ENCODE assay signal across 19 cellular contexts in genomic region chr7:108167460-108167859, GRCh38. TPM values are rescaled to one million over a fixed set of nuclear protein-coding genes. Genes with fewer than 3 reads are reported as not detected.
DNase-seq lines count a peak whose midpoint lies in the region; ATAC-seq and TF ChIP-seq lines count a peak whose summit lies in the region.
"Had no signal": no experiment of that assay in that cellular context is flagged by ENCODE, and none has a peak within 500 bp of the region (broad histone marks: within the 10 kb centered on the region; RNA-seq: fewer than 3 reads in every experiment).

No MANE protein-coding gene starts in this region.

- no peak for TF ChIP-seq RAD21 in SK-N-SH (IDR thresholded peaks at IDR 0.05; ENCODE audit: low read length)

- H3K4me1 ChIP-seq in SK-N-SH (ENCODE audit: control insufficient read depth in 1 of 2, insufficient read depth in 2 of 2, low read depth in 1 of 2, low read length in 1 of 2) (no peaks in the 10 kb centered on the region), suprapubic skin (no peaks in the 10 kb centered on the region)
- H3K4me1 ChIP-seq: vagina had no signal

- CTCF ChIA-PET in SK-N-SH (lab: Yijun Ruan, JAX): interaction anchor here (0.6 to 3.0 kb wide), 7 partner anchors 15 to 397 kb away, joined by 3 to 9 read pairs (median 3); partner anchors contain the start of gene NRCAM

- no peak overlapping the region for H3K27ac ChIP-seq in SK-N-SH (ENCODE audit: low read depth in 2 of 2, low read length in 1 of 2)
- H3K27ac ChIP-seq in suprapubic skin: no peak overlapping the region
- H3K27ac ChIP-seq: adrenal gland, vagina had no signal

- no peak for TF ChIP-seq EP300 in SK-N-SH (IDR thresholded peaks at IDR 0.05; ENCODE audit: borderline replicate concordance in 1 of 2, low read depth in 1 of 2, low read length in 1 of 2)
- TF ChIP-seq EP300 in suprapubic skin (IDR thresholded peaks at IDR 0.05): no peak

- H3K79me2 ChIP-seq in SK-N-SH (ENCODE audit: insufficient read depth): no peaks in the 10 kb centered on the region

- H3K9me3 ChIP-seq in SK-N-SH (no peaks in the 10 kb centered on the region), suprapubic skin (no peaks in the 10 kb centered on the region)
- H3K9me3 ChIP-seq: adrenal gland, vagina had no signal

- H4K20me1 ChIP-seq in SK-N-SH (ENCODE audit: insufficient read depth): no peaks in the 10 kb centered on the region

- TF ChIP-seq POLR2A in suprapubic skin (IDR thresholded peaks at IDR 0.05): no peak

- DNase-seq in SK-N-SH (no peak), RPMI8226 (peak; percentile 88), foreskin fibroblast (peak; percentile 12 to 47), suprapubic skin (ENCODE audit: low spot score in 2 of 2) (no peak), NOMO-1 treated with dmso at 0.1 percent for 144 hours (lab: John Stamatoyannopoulos, UW; ENCODE audit: unreplicated experiment) (no peak), NCI-H1694 (lab: John Stamatoyannopoulos, UW) (no peak)
- DNase-seq in stimulated activated CD8-positive, alpha-beta memory T cell treated with anti-CD3 and anti-CD28 coated beads, Interleukin-4, amount 100 ng/mL, for 48 hours: no peak
- DNase-seq: ACHN; activated T-cell treated with anti-CD3 and anti-CD28 coated beads, Interleukin-2, amount 50 U/mL, for 1 hour; H9; NCI-H526 treated with DMSO at 0.1 percent for 48 hours; stimulated activated CD4-positive, alpha-beta T cell treated with anti-CD3 and anti-CD28 coated beads, Interleukin-4, amount 100 ng/mL, for 4 hours; T-helper 2 cell had no signal

- POLR2A ChIA-PET in SK-N-SH (lab: Yijun Ruan, JAX): no interaction called here

- TF ChIP-seq CTCF in SK-N-SH (IDR thresholded peaks at IDR 0.05): no peak
- TF ChIP-seq CTCF in foreskin fibroblast (IDR thresholded peaks at IDR 0.05; ENCODE audit: low read depth, low read length): no peak
- no peak for TF ChIP-seq CTCF in suprapubic skin (IDR thresholded peaks at IDR 0.05)

- H3K9me2 ChIP-seq in SK-N-SH: no peaks in the 10 kb centered on the region

- no peak for ATAC-seq in SK-N-SH treated with all-trans-retinoic acid at 6 μM for 48 hours
- ATAC-seq: esophagus mucosa; sciatic nerve; stimulated activated effector memory CD8-positive, alpha-beta T cell treated with anti-CD3 and anti-CD28 coated beads, Interleukin-12 subunit alpha, Interleukin-12 subunit beta, amount 100 ng/mL, for 72 hours had no signal

- H3K4me2 ChIP-seq in SK-N-SH: no peak overlapping the region

- 83% methylated on average over 7 of the region's 7 CpGs for WGBS in SK-N-SH (ENCODE audit: low lambda C conversion rate)
- WGBS in suprapubic skin: 50% methylated on average over 7 of the region's 7 CpGs

- H3F3A ChIP-seq in SK-N-SH (replicated peaks; ENCODE audit: insufficient read depth): no peaks in the 10 kb centered on the region

- peaks cover 0 to 7% of the 10 kb centered on the region in 2 experiments for H3K36me3 ChIP-seq in SK-N-SH (replicated peaks in 1 of 2; ENCODE audit: control insufficient read depth in 1 of 2, insufficient read depth in 2 of 2, low read length in 1 of 2)
- no peaks in the 10 kb centered on the region for H3K36me3 ChIP-seq in suprapubic skin
- H3K36me3 ChIP-seq: adrenal gland, vagina had no signal

- H3K4me3 ChIP-seq in SK-N-SH (ENCODE audit: low read depth in 2 of 2, low read length in 1 of 2) (no peak overlapping the region), foreskin fibroblast (ENCODE audit: low read depth in 1 of 2, low read length in 2 of 2) (peak overlapping the region; percentile 1 to 43), suprapubic skin (peak overlapping the region; percentile 19)

- H2AFZ ChIP-seq in SK-N-SH (ENCODE audit: low read depth): no peak overlapping the region; the same call in 1 of the 2 replicates

- H3K27me3 ChIP-seq in SK-N-SH (ENCODE audit: insufficient read depth): no peaks in the 10 kb centered on the region
- no peaks in the 10 kb centered on the region for H3K27me3 ChIP-seq in suprapubic skin
- H3K27me3 ChIP-seq: adrenal gland, vagina had no signal

- no peak overlapping the region for H3K9ac ChIP-seq in SK-N-SH

TF ChIP-seq in SK-N-SH treated with all-trans-retinoic acid at 6 μM for 48 hours, 23 proteins besides CTCF, POLR2A, EP300 and RAD21:
- TF ChIP-seq ZFP3 (CRISPR knock-in tag; IDR thresholded peaks at IDR 0.05) (no peak), TOX (CRISPR knock-in tag; IDR thresholded peaks at IDR 0.05; ENCODE audit: borderline replicate concordance) (peak; percentile 7; the same call in 1 of the 2 replicates), CSDC2 (CRISPR knock-in tag; IDR thresholded peaks at IDR 0.05) (no peak)

TF ChIP-seq in SK-N-SH, 30 proteins besides CTCF, POLR2A, EP300 and RAD21:
- TF ChIP-seq ELF1 (IDR thresholded peaks at IDR 0.05): no peak
- TF ChIP-seq GATA2 (CRISPR knock-in tag; IDR thresholded peaks at IDR 0.05): no peak
- TF ChIP-seq USF1 (IDR thresholded peaks at IDR 0.05; ENCODE audit: borderline replicate concordance, low read depth): no peak
- no peak for TF ChIP-seq SIN3A (IDR thresholded peaks at IDR 0.05; ENCODE audit: borderline replicate concordance, low read depth, low read length)
- TF ChIP-seq YY1 (IDR thresholded peaks at IDR 0.05; ENCODE audit: low read depth): no peak
- no peak for TF ChIP-seq NRF1 (IDR thresholded peaks at IDR 0.05; ENCODE audit: low read depth, low read length)
- TF ChIP-seq, protein P1, sequence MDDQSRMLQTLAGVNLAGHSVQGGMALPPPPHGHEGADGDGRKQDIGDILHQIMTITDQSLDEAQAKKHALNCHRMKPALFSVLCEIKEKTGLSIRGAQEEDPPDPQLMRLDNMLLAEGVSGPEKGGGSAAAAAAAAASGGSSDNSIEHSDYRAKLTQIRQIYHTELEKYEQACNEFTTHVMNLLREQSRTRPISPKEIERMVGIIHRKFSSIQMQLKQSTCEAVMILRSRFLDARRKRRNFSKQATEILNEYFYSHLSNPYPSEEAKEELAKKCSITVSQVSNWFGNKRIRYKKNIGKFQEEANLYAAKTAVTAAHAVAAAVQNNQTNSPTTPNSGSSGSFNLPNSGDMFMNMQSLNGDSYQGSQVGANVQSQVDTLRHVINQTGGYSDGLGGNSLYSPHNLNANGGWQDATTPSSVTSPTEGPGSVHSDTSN (IDR thresholded peaks at IDR 0.05): no peak
- no peak for TF ChIP-seq POLR2AphosphoS5 (IDR thresholded peaks at IDR 0.05; ENCODE audit: low read depth, low read length)
- TF ChIP-seq MXI1 (IDR thresholded peaks at IDR 0.05; ENCODE audit: low read depth, low read length): no peak
- TF ChIP-seq RXRA (IDR thresholded peaks at IDR 0.05; ENCODE audit: borderline replicate concordance, low read depth): no peak
- no peak for TF ChIP-seq USF2 (IDR thresholded peaks at IDR 0.05; ENCODE audit: borderline replicate concordance, low read depth, low read length)
- no peak for TF ChIP-seq FOXJ3 (CRISPR knock-in tag; IDR thresholded peaks at IDR 0.05)
- TF ChIP-seq FOXM1 (IDR thresholded peaks at IDR 0.05; ENCODE audit: low read depth): no peak
- no peak for TF ChIP-seq MEF2A (IDR thresholded peaks at IDR 0.05; ENCODE audit: borderline replicate concordance, low read depth)
- no peak for TF ChIP-seq SMC3 (IDR thresholded peaks at IDR 0.05; ENCODE audit: low read depth, low read length)
- no peak for TF ChIP-seq IRF3 (IDR thresholded peaks at IDR 0.05; ENCODE audit: low read depth, low read length)
- TF ChIP-seq FOSL2 (IDR thresholded peaks at IDR 0.05; ENCODE audit: borderline replicate concordance, low read depth): no peak
- no peak for TF ChIP-seq JUND (IDR thresholded peaks at IDR 0.05)
- TF ChIP-seq GABPA (IDR thresholded peaks at IDR 0.05; ENCODE audit: low read depth): no peak

RNA-seq across cellular contexts. Expression of gene LAMB4, which starts 37.3 kb away (rescaled TPM):
- 0.24 and 0.36 TPM in 2 replicates for polyA plus RNA-seq in SK-N-SH (2012; rRNA removed)
- polyA plus RNA-seq in SK-N-SH (2012; cell fraction: cytosol; rRNA removed): 0.26 and 0.35 TPM in 2 replicates
- 0.21 and 0.30 TPM in 2 replicates for polyA plus RNA-seq in SK-N-SH (2012; cell fraction: nucleus; rRNA removed)
- 100 to 1,000 TPM; 212 to 642 (median 282) TPM for total RNA-seq in suprapubic skin
- total RNA-seq: H9 had no signal

Comparison
In these comparisons a context has a peak if more than half of its experiments do, and no peak if none do; other contexts are left out.
1. DNase-seq: peak in RPMI8226 (single experiment) and foreskin fibroblast (2 of 2); none in SK-N-SH (single experiment), suprapubic skin (0 of 2), stimulated activated CD8-positive, alpha-beta memory T cell treated with anti-CD3 and anti-CD28 coated beads, Interleukin-4, amount 100 ng/mL, for 48 hours (single experiment), NOMO-1 treated with dmso at 0.1 percent for 144 hours (single experiment) and NCI-H1694 (single experiment).
2. H3K4me3 ChIP-seq: peak in foreskin fibroblast (2 of 2) and suprapubic skin (single experiment); none in SK-N-SH (0 of 2).